In genomic region chr17:77366206-77366557, GRCh38 we compare ENCODE assay signal across 12 cellular contexts.
DNase-seq lines count a peak whose midpoint lies in the region; ATAC-seq, FAIRE-seq and TF ChIP-seq lines count a peak whose summit lies in the region.
"Had no signal": no experiment of that assay in that cellular context is flagged by ENCODE, and none has a peak within 500 bp of the region (broad histone marks: within the 10 kb centered on the region; RNA-seq: fewer than 3 reads in every experiment).

No MANE protein-coding gene starts in this region.

- TF ChIP-seq CTCF in choroid plexus epithelial cell (conservative IDR thresholded peaks at IDR 0.05; ENCODE audit: low read depth, low read length) = no peak
- no peak for TF ChIP-seq CTCF in progenitor cell of endocrine pancreas (IDR thresholded peaks at IDR 0.05; ENCODE audit: unreplicated experiment)

- peaks cover 48% of the 10 kb centered on the region for H3K4me1 Mint-ChIP-seq in progenitor cell of endocrine pancreas (ENCODE audit: low read depth)

- no peak for FAIRE-seq in H54 (lab: Jason Lieb, UNC)
- FAIRE-seq: D721Med had no signal

- H3K27ac Mint-ChIP-seq in progenitor cell of endocrine pancreas = peak overlapping the region; percentile 65

- H3K4me3 Mint-ChIP-seq in progenitor cell of endocrine pancreas (ENCODE audit: low read depth) = peak overlapping the region; percentile 11

- no peaks in the 10 kb centered on the region for H3K9me3 Mint-ChIP-seq in progenitor cell of endocrine pancreas (ENCODE audit: low read depth)

- no peak for TF ChIP-seq POLR2A in H54 (IDR thresholded peaks at IDR 0.05; ENCODE audit: low read depth, low read length)

- H3K36me3 Mint-ChIP-seq in progenitor cell of endocrine pancreas (ENCODE audit: insufficient read depth) = no peaks in the 10 kb centered on the region

- H3K27me3 Mint-ChIP-seq in progenitor cell of endocrine pancreas = no peaks in the 10 kb centered on the region

- no peak overlapping the region for H3K4me3 ChIP-seq in choroid plexus epithelial cell (ENCODE audit: low read depth, low read length)
- H3K4me3 ChIP-seq: PC-9 had no signal

- ATAC-seq in GM21825 (IDR thresholded peaks at IDR 0.05; ENCODE audit: unreplicated experiment) (no peak), GM19351 (IDR thresholded peaks at IDR 0.05; ENCODE audit: unreplicated experiment) (no peak)

- DNase-seq in COLO668 (lab: John Stamatoyannopoulos, UW; ENCODE audit: unreplicated experiment) (peak; percentile 62), NCI-H2081 (lab: John Stamatoyannopoulos, UW) (peak; percentile 54 to 71), choroid plexus epithelial cell (ENCODE audit: low read depth) (peak; percentile 41), progenitor cell of endocrine pancreas (ENCODE audit: low spot score, unreplicated experiment) (no peak), H54 (ENCODE audit: insufficient read length, low spot score) (no peak), foreskin melanocyte (no peak)
- DNase-seq: cerebellar nuclear complex; stimulated activated CD4-positive, alpha-beta T cell treated with anti-CD3 and anti-CD28 coated beads, Interleukin-4, amount 100 ng/mL, for 1 hour had no signal

Comparison
In these comparisons a context has a peak if more than half of its experiments do, and no peak if none do; other contexts are left out.
1. DNase-seq: peak in COLO668 (single experiment), NCI-H2081 (2 of 2) and choroid plexus epithelial cell (single experiment); none in progenitor cell of endocrine pancreas (single experiment), H54 (single experiment) and foreskin melanocyte (single experiment).